ENCODE assay signal across 15 cellular contexts in genomic region chr20:48705208-48706115, GRCh38.
DNase-seq lines count a peak whose midpoint lies in the region; ATAC-seq, FAIRE-seq and TF ChIP-seq lines count a peak whose summit lies in the region.
"Had no signal": no experiment of that assay in that cellular context is flagged by ENCODE, and none has a peak within 500 bp of the region (broad histone marks: within the 10 kb centered on the region; RNA-seq: fewer than 3 reads in every experiment).

No MANE protein-coding gene starts in this region.

- peak overlapping the region; percentile 17 for H3K27ac Mint-ChIP-seq in progenitor cell of endocrine pancreas

- H3K27ac ChIP-seq in SK-N-MC (peak overlapping the region; percentile 84), H1 (ENCODE audit: low read depth, low read length) (no peak overlapping the region)

- no peaks in the 10 kb centered on the region for H3K27me3 ChIP-seq in H1 (replicated peaks in 1 of 4; ENCODE audit: control insufficient read depth in 3 of 4, extremely low read depth in 1 of 4, insufficient read depth in 3 of 4, low read length in 3 of 4)
- H3K27me3 ChIP-seq: upper lobe of left lung had no signal

- no peak for TF ChIP-seq EP300 in H1 (IDR thresholded peaks at IDR 0.05; ENCODE audit: borderline replicate concordance in 1 of 2, low read depth in 2 of 2, low read length in 2 of 2)

- no peak overlapping the region for H3K4ac ChIP-seq in H1 (replicated peaks; ENCODE audit: insufficient read length, low read depth, low read length)

- no peak overlapping the region for H2BK20ac ChIP-seq in H1 (ENCODE audit: low read length)

- no peak overlapping the region; the same call in 1 of the 2 replicates for H2AK5ac ChIP-seq in H1 (ENCODE audit: low read depth, low read length)

- FAIRE-seq in H1 (lab: Jason Lieb, UNC): no peak
- FAIRE-seq: bronchial epithelial cell had no signal

- peaks cover 9% of the 10 kb centered on the region for H3K4me1 Mint-ChIP-seq in progenitor cell of endocrine pancreas (ENCODE audit: low read depth)

- H3K79me2 ChIP-seq in H1 (ENCODE audit: control insufficient read depth in 1 of 2, insufficient read depth in 2 of 2, low read length in 2 of 2): no peaks in the 10 kb centered on the region

- H3K27me3 Mint-ChIP-seq in progenitor cell of endocrine pancreas: no peaks in the 10 kb centered on the region

- no peak overlapping the region for H3K4me2 ChIP-seq in H1 (ENCODE audit: insufficient read depth in 1 of 2, low read depth in 2 of 2, low read length in 2 of 2)

- POLR2A ChIA-PET in H1 (lab: Charles Lee; ENCODE audit: partially characterized antibody): no interaction called here

- H2AFZ ChIP-seq in H1 (ENCODE audit: low read length): no peak overlapping the region

- H3K56ac ChIP-seq in H1 (replicated peaks; ENCODE audit: insufficient read length, low read depth, low read length): no peak overlapping the region

- H3K4me3 Mint-ChIP-seq in progenitor cell of endocrine pancreas (ENCODE audit: low read depth): no peak overlapping the region

- no peaks in the 10 kb centered on the region for H3K79me1 ChIP-seq in H1 (ENCODE audit: low read depth, low read length)

- H3K14ac ChIP-seq in H1 (ENCODE audit: insufficient read length): no peak overlapping the region

- no peak overlapping the region for H2BK120ac ChIP-seq in H1 (replicated peaks; ENCODE audit: low read depth, low read length)

- no peak for TF ChIP-seq RAD21 in H1 (IDR thresholded peaks at IDR 0.05 in 1 of 2, conservative IDR thresholded peaks at IDR 0.05 in 1 of 2; ENCODE audit: low read depth in 2 of 2, low read length in 2 of 2)

- H3K4me3 ChIP-seq in SK-N-MC (no peak overlapping the region), H1 (ENCODE audit: extremely low read depth in 1 of 4, insufficient read depth in 2 of 4, low read depth in 3 of 4, low read length in 4 of 4) (no peak overlapping the region)
- H3K4me3 ChIP-seq: lower lobe of right lung, upper lobe of left lung had no signal

- H4K8ac ChIP-seq in H1 (ENCODE audit: extremely low read depth, insufficient read depth, low read length): peak overlapping the region; percentile 29; the same call in 1 of the 2 replicates

- H3K9me3 ChIP-seq in SK-N-MC (ENCODE audit: low read depth, low read length) (no peaks in the 10 kb centered on the region), H1 (ENCODE audit: insufficient read depth in 2 of 2, low read depth in 1 of 2, low read length in 1 of 2) (no peaks in the 10 kb centered on the region)
- H3K9me3 ChIP-seq: lower lobe of right lung, upper lobe of left lung had no signal

- no peak overlapping the region for H2BK12ac ChIP-seq in H1 (ENCODE audit: low read depth, low read length)

- no peaks in the 10 kb centered on the region for H3K4me1 ChIP-seq in H1 (replicated peaks in 1 of 4; ENCODE audit: control insufficient read depth in 3 of 4, insufficient read depth in 4 of 4, low read length in 3 of 4)

- H3K36me3 ChIP-seq in SK-N-MC (ENCODE audit: insufficient read depth, low read length): peaks cover 63% of the 10 kb centered on the region
- H3K36me3 ChIP-seq in H1 (ENCODE audit: control insufficient read depth in 2 of 4, insufficient read depth in 4 of 4, low read length in 3 of 4): no peaks in the 10 kb centered on the region

- peak overlapping the region; percentile 58 for H3K23ac ChIP-seq in H1 (ENCODE audit: insufficient read length)

- no peak for TF ChIP-seq POLR2A in H1 (IDR thresholded peaks at IDR 0.05; ENCODE audit: control extremely low read depth in 1 of 2, low read depth in 2 of 2, low read length in 2 of 2)

- H3K9me3 Mint-ChIP-seq in progenitor cell of endocrine pancreas (ENCODE audit: low read depth): no peaks in the 10 kb centered on the region

- H4K20me1 ChIP-seq in H1 (replicated peaks in 1 of 2; ENCODE audit: control insufficient read depth in 1 of 2, insufficient read depth in 2 of 2, low read length in 2 of 2): no peaks in the 10 kb centered on the region

- TF ChIP-seq CTCF in H1 (IDR thresholded peaks at IDR 0.05; ENCODE audit: control extremely low read depth in 1 of 3, insufficient read depth in 1 of 3, low read depth in 1 of 3, low read length in 3 of 3) (no peak), progenitor cell of endocrine pancreas (IDR thresholded peaks at IDR 0.05; ENCODE audit: unreplicated experiment) (no peak)

- WGBS in H1 (ENCODE audit: extremely low coverage in 1 of 2, insufficient coverage in 1 of 2, insufficient read length in 1 of 2, insufficient replicate concordance in 2 of 2, low coverage in 1 of 2, low lambda C conversion rate in 2 of 2, missing lambda C conversion rate in 1 of 2), 2 experiments: 91 to 100% methylated on average over 1 to 9 of the region's 9 CpGs

- no peak overlapping the region for H3K18ac ChIP-seq in H1 (ENCODE audit: extremely low read depth, low read length)

- H3K9ac ChIP-seq in SK-N-MC (ENCODE audit: insufficient read length) (peak overlapping the region; percentile 2), H1 (replicated peaks in 1 of 4; ENCODE audit: extremely low read depth in 1 of 4, low read depth in 3 of 4, low read length in 3 of 4) (no peak overlapping the region)

- H3K36me3 Mint-ChIP-seq in progenitor cell of endocrine pancreas (ENCODE audit: insufficient read depth): no peaks in the 10 kb centered on the region

- H2BK5ac ChIP-seq in H1 (ENCODE audit: low read depth, low read length): no peak overlapping the region

- CTCF ChIA-PET in H1 (lab: Charles Lee; ENCODE audit: partially characterized antibody): interaction anchor here (0.6 to 16.7 kb wide), 6 partner anchors 7 to 67 kb away, joined by 3 to 186 read pairs (median 4); no protein-coding TSS in a partner anchor

- H4K5ac ChIP-seq in H1 (ENCODE audit: insufficient read length, low read depth, low read length): no peak overlapping the region

- no peaks in the 10 kb centered on the region for H3K23me2 ChIP-seq in H1 (ENCODE audit: low read depth, low read length)

- no peak overlapping the region for H2BK15ac ChIP-seq in H1 (ENCODE audit: low read length)

- DNase-seq in NCI-H2171 treated with DMSO at 0.1 percent for 48 hours (lab: John Stamatoyannopoulos, UW) (peak; percentile 43), NCI-H2171 (lab: John Stamatoyannopoulos, UW) (no peak), SK-N-MC (ENCODE audit: low read depth, low spot score) (no peak), H1 (ENCODE audit: low read depth in 1 of 2, low spot score in 2 of 2) (no peak), progenitor cell of endocrine pancreas (ENCODE audit: low spot score, unreplicated experiment) (no peak), cortex of kidney (lab: John Stamatoyannopoulos, UW) (no peak)
- DNase-seq: KBM-7, lower lobe of right lung, NCI-H1930, NCI-H82, SHP77, upper lobe of left lung had no signal

- H4K91ac ChIP-seq in H1 (replicated peaks; ENCODE audit: insufficient read length, low read length): no peak overlapping the region

- ATAC-seq in GM18502 (IDR thresholded peaks at IDR 0.05; ENCODE audit: poor library complexity, unreplicated experiment): no peak
- no peak for ATAC-seq in HG03571 (IDR thresholded peaks at IDR 0.05; ENCODE audit: unreplicated experiment)
- ATAC-seq: lower lobe of right lung had no signal

TF ChIP-seq in H1, 55 proteins besides CTCF, POLR2A, EP300 and RAD21:
- TF ChIP-seq SIN3A (conservative IDR thresholded peaks at IDR 0.05 in 1 of 2, IDR thresholded peaks at IDR 0.05 in 1 of 2; ENCODE audit: low read depth in 1 of 2, low read length in 2 of 2): no peak
- no peak for TF ChIP-seq POLR2AphosphoS5 (IDR thresholded peaks at IDR 0.05; ENCODE audit: low read depth, low read length)
- no peak for TF ChIP-seq GABPA (IDR thresholded peaks at IDR 0.05; ENCODE audit: borderline replicate concordance, insufficient read depth, low read length)
- no peak for TF ChIP-seq SAP30 (IDR thresholded peaks at IDR 0.05; ENCODE audit: insufficient read depth, insufficient replicate concordance, low read length)
- no peak for TF ChIP-seq CREB1 (IDR thresholded peaks at IDR 0.05)
- no peak for TF ChIP-seq CHD2 (IDR thresholded peaks at IDR 0.05; ENCODE audit: low read length)
- TF ChIP-seq SP4 (IDR thresholded peaks at IDR 0.05; ENCODE audit: low read length): no peak
- no peak for TF ChIP-seq BRCA1 (IDR thresholded peaks at IDR 0.05; ENCODE audit: low read depth, low read length)
- TF ChIP-seq PHF8 (conservative IDR thresholded peaks at IDR 0.05; ENCODE audit: low read depth, low read length): no peak
- no peak for TF ChIP-seq EZH2 (IDR thresholded peaks at IDR 0.05; ENCODE audit: low read depth, low read length, severe bottlenecking)
- no peak for TF ChIP-seq ATF2 (IDR thresholded peaks at IDR 0.05; ENCODE audit: low read length)
- no peak for TF ChIP-seq TCF12 (IDR thresholded peaks at IDR 0.05; ENCODE audit: low read depth, low read length)
- TF ChIP-seq BACH1 (IDR thresholded peaks at IDR 0.05; ENCODE audit: low read length): no peak
- no peak for TF ChIP-seq KDM4A (IDR thresholded peaks at IDR 0.05; ENCODE audit: low read depth, low read length, severe bottlenecking)
- TF ChIP-seq JUN (IDR thresholded peaks at IDR 0.05; ENCODE audit: low read depth, low read length): no peak
- TF ChIP-seq HDAC6 (IDR thresholded peaks at IDR 0.05; ENCODE audit: low read depth, low read length): no peak
- no peak for TF ChIP-seq SP1 (IDR thresholded peaks at IDR 0.05; ENCODE audit: low read depth, low read length)
